Comparison of ENCODE assay signal across 26 cellular contexts in the genomic region with DNA sequence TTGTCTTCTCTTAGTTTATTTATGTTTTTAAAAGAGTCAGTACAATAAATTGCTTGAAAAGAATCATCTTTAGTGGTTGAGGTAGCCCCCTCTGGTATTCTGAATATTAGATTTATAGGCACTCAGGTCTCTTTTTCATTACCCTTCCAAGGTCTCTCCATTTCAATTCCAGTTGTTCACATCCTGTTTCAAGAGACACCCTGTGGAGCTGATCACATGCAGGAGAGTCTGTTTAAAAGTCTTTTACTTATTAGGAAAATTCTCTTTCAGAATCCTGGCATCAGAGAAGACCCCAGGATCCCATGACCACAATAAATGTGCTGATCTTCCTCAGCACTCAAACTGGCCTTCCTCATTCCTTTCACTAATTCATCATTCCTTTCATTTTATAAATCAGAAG.
"Had no signal": no experiment of that assay in that cellular context is flagged by ENCODE, and none has a peak within 500 bp of the region (broad histone marks: within the 10 kb centered on the region; RNA-seq: fewer than 3 reads in every experiment).

No MANE protein-coding gene starts in this region.

- H3K9me3 ChIP-seq: gastrocnemius medialis, ovary, psoas muscle, sigmoid colon, testis, tibial artery had no signal

- H3K36me3 Mint-ChIP-seq: memory B cell; naive thymus-derived CD4-positive, alpha-beta T cell; stimulated activated memory B cell treated with anti-CD40 and anti-IgM and Interleukin-4, amounts not matched to agents 10 μg/mL and 1 μg/mL and 100 μg/mL, for 72 hours; type B pancreatic cell had no signal

- DNase-seq: dorsolateral prefrontal cortex; effector CD4-positive, alpha-beta T cell; foreskin fibroblast; gastrocnemius medialis; head of caudate nucleus; kidney; naive thymus-derived CD4-positive, alpha-beta T cell; nephron progenitor cell; occipital lobe; ovary; posterior cingulate gyrus; psoas muscle; right cardiac atrium; sigmoid colon; spleen; stimulated activated CD4-positive, alpha-beta T cell treated with anti-CD3 and anti-CD28 coated beads, Interleukin-4, amount 100 ng/mL, for 4 hours; stimulated activated naive CD8-positive, alpha-beta T cell treated with anti-CD3 and anti-CD28 coated beads, Interleukin-15, Interleukin-2, amounts not matched to agents 100 U/mL and 50 U/mL, for 24 hours; substantia nigra; testis; tibial artery had no signal

- H3K27me3 ChIP-seq: dorsolateral prefrontal cortex, gastrocnemius medialis, ovary, sigmoid colon, spleen, testis, tibial artery had no signal

- H3K27me3 Mint-ChIP-seq: memory B cell; naive thymus-derived CD4-positive, alpha-beta T cell; stimulated activated memory B cell treated with anti-CD40 and anti-IgM and Interleukin-4, amounts not matched to agents 10 μg/mL and 1 μg/mL and 100 μg/mL, for 72 hours; type B pancreatic cell had no signal

- H3K36me3 ChIP-seq: gastrocnemius medialis, ovary, sigmoid colon, spleen, tibial artery had no signal

- H3K4me1 Mint-ChIP-seq: memory B cell; naive thymus-derived CD4-positive, alpha-beta T cell; stimulated activated memory B cell treated with anti-CD40 and anti-IgM and Interleukin-4, amounts not matched to agents 10 μg/mL and 1 μg/mL and 100 μg/mL, for 72 hours had no signal

- H3K27ac ChIP-seq: dorsolateral prefrontal cortex, gastrocnemius medialis, ovary, psoas muscle, sigmoid colon, spleen, testis, tibial artery had no signal

- ATAC-seq: esophagus mucosa; gastrocnemius medialis; left lobe of liver; naive thymus-derived CD4-positive, alpha-beta T cell; psoas muscle; right cardiac atrium; stimulated activated memory B cell treated with anti-CD40 and anti-IgM and Interleukin-4, amounts not matched to agents 10 μg/mL and 1 μg/mL and 100 μg/mL, for 72 hours; stimulated activated naive CD8-positive, alpha-beta T cell treated with anti-CD3 and anti-CD28 coated beads, Interleukin-15, Interleukin-2, amounts not matched to agents 100 U/mL and 50 U/mL, for 24 hours had no signal

- H3K4me3 ChIP-seq: dorsolateral prefrontal cortex, gastrocnemius medialis, lung, ovary, psoas muscle, sigmoid colon, spleen, testis, tibial artery had no signal

- H3K4me3 Mint-ChIP-seq: memory B cell; naive thymus-derived CD4-positive, alpha-beta T cell; nephron progenitor cell; stimulated activated memory B cell treated with anti-CD40 and anti-IgM and Interleukin-4, amounts not matched to agents 10 μg/mL and 1 μg/mL and 100 μg/mL, for 72 hours; type B pancreatic cell had no signal

- H3K4me1 ChIP-seq: gastrocnemius medialis, psoas muscle, sigmoid colon, spleen, testis, tibial artery had no signal
